Comparison of ENCODE assay signal across 31 cellular contexts in genomic region chr1:81388435-81388834, GRCh38.
DNase-seq lines count a peak whose midpoint lies in the region; ATAC-seq and TF ChIP-seq lines count a peak whose summit lies in the region.
"Had no signal": no experiment of that assay in that cellular context is flagged by ENCODE, and none has a peak within 500 bp of the region (broad histone marks: within the 10 kb centered on the region; RNA-seq: fewer than 3 reads in every experiment).

No MANE protein-coding gene starts in this region.

- ATAC-seq in Right ventricle myocardium superior (ENCODE audit: poor library complexity) (peak; percentile 49), left ventricle myocardium superior (peak; percentile 17), right cardiac atrium (peak; percentile 44 to 61)
- ATAC-seq: A549; CD8-positive, alpha-beta T cell had no signal

- H3K27ac ChIP-seq in left ventricle myocardium inferior (replicated peaks) (no peak overlapping the region), right atrium auricular region (peak overlapping the region in 1 of 2 donors; percentile 33), right cardiac atrium (ENCODE audit: low read length) (no peak overlapping the region)
- H3K27ac ChIP-seq: 22Rv1; A549; BLaER1; BLaER1 treated with 17β-estradiol and CSF1 and Interleukin-3, amounts not matched to agents 10 nM and 100 nM; C4-2B had no signal

- H3K4me3 ChIP-seq in left ventricle myocardium inferior (no peak overlapping the region), right atrium auricular region (no peak overlapping the region), right cardiac atrium (ENCODE audit: low read length) (no peak overlapping the region)
- H3K4me3 ChIP-seq: A549; BLaER1; BLaER1 treated with 17β-estradiol and CSF1 and Interleukin-3, amounts not matched to agents 10 nM and 100 nM had no signal

- WGBS in right cardiac atrium: 73% methylated on average over 4 of the region's 4 CpGs

- intact Hi-C loops in Right ventricle myocardium superior (cut with DNase I): no loop called here
- intact Hi-C loops in left ventricle myocardium inferior (cut with micrococcal nuclease): no loop called here
- intact Hi-C loops in left ventricle myocardium superior (cut with micrococcal nuclease): no loop called here
- intact Hi-C loops in right cardiac atrium (cut with DNase I): no loop called here
- intact Hi-C loops in cardiac septum (cut with DNase I): no loop called here

- H3K9me3 ChIP-seq in left ventricle myocardium inferior (replicated peaks): no peaks in the 10 kb centered on the region
- H3K9me3 ChIP-seq in right atrium auricular region: no peaks in the 10 kb centered on the region
- H3K9me3 ChIP-seq in right cardiac atrium (ENCODE audit: control insufficient read depth, low read length): no peaks in the 10 kb centered on the region
- H3K9me3 ChIP-seq: A549; BE2C; BLaER1; BLaER1 treated with 17β-estradiol and CSF1 and Interleukin-3, amounts not matched to agents 10 nM and 100 nM; Caco-2 had no signal

- TF ChIP-seq CTCF in left ventricle myocardium inferior (IDR thresholded peaks at IDR 0.05; ENCODE audit: borderline replicate concordance): no peak
- no peak for TF ChIP-seq CTCF in right atrium auricular region (IDR thresholded peaks at IDR 0.05)

- DNase-seq in Right ventricle myocardium superior (no peak), left ventricle myocardium inferior (no peak), left ventricle myocardium superior (no peak), right atrium auricular region (ENCODE audit: low spot score) (no peak), right cardiac atrium (no peak), cardiac septum (ENCODE audit: low spot score) (no peak)
- DNase-seq: 8988T; ACHN; AML-193; BE2C; C1 segment of cervical spinal cord; Caco-2; Calu3; CD4-positive, alpha-beta memory T cell; CD4-positive, alpha-beta T cell; CD4-positive, CD25-positive, alpha-beta regulatory T cell; CD8-positive, alpha-beta memory T cell; CD8-positive, alpha-beta T cell; COR-L47; DMS 273 treated with DMSO at 0.1 percent for 48 hours; DMS153; DMS53; DMS79; DMS79 treated with DMSO at 0.1 percent for 48 hours; DND-41; EL had no signal

- no peaks in the 10 kb centered on the region for H3K36me3 ChIP-seq in left ventricle myocardium inferior
- H3K36me3 ChIP-seq in right atrium auricular region: no peaks in the 10 kb centered on the region
- H3K36me3 ChIP-seq: BE2C; BLaER1; BLaER1 treated with 17β-estradiol and CSF1 and Interleukin-3, amounts not matched to agents 10 nM and 100 nM had no signal

- H3K4me1 ChIP-seq in left ventricle myocardium inferior (no peaks in the 10 kb centered on the region), right atrium auricular region (no peaks in the 10 kb centered on the region), right cardiac atrium (ENCODE audit: control insufficient read depth, insufficient read depth, low read length) (no peaks in the 10 kb centered on the region)
- H3K4me1 ChIP-seq: A549; BLaER1; BLaER1 treated with 17β-estradiol and CSF1 and Interleukin-3, amounts not matched to agents 10 nM and 100 nM; Caco-2 had no signal

- no peaks in the 10 kb centered on the region for H3K27me3 ChIP-seq in left ventricle myocardium inferior (ENCODE audit: low read depth)
- no peaks in the 10 kb centered on the region for H3K27me3 ChIP-seq in right atrium auricular region
- no peaks in the 10 kb centered on the region for H3K27me3 ChIP-seq in right cardiac atrium (ENCODE audit: control insufficient read depth, insufficient read depth)
- H3K27me3 ChIP-seq: BE2C; BLaER1; BLaER1 treated with 17β-estradiol and CSF1 and Interleukin-3, amounts not matched to agents 10 nM and 100 nM had no signal
